Comparison of ENCODE assay signal across 16 cellular contexts in genomic region chr13:25732146-25732865, GRCh38.
DNase-seq lines count a peak whose midpoint lies in the region; ATAC-seq, FAIRE-seq and TF ChIP-seq lines count a peak whose summit lies in the region.
"Had no signal": no experiment of that assay in that cellular context is flagged by ENCODE, and none has a peak within 500 bp of the region (broad histone marks: within the 10 kb centered on the region; RNA-seq: fewer than 3 reads in every experiment).

No MANE protein-coding gene starts in this region.

- no peak overlapping the region for H3K27ac ChIP-seq in mesendoderm (ENCODE audit: low read depth, low read length)
- H3K27ac ChIP-seq: colonic mucosa, thoracic aorta had no signal

- no peak overlapping the region for H2AK5ac ChIP-seq in mesendoderm (ENCODE audit: low read length)

- peak; percentile 29 for DNase-seq in AG08395 (ENCODE audit: low spot score)
- DNase-seq in LHCN-M2 (ENCODE audit: low read depth): peak; percentile 93
- peak; percentile 32 for DNase-seq in bronchial epithelial cell (ENCODE audit: low read depth)
- DNase-seq in mesendoderm: no peak
- DNase-seq in T-helper 9 cell: no peak
- no peak for DNase-seq in NCI-H1092 (lab: John Stamatoyannopoulos, UW)
- DNase-seq: activated naive CD8-positive, alpha-beta T cell treated with anti-CD3 and anti-CD28 coated beads for 36 hours; activated T-cell treated with anti-CD3 and anti-CD28 coated beads, Interleukin-2, amount 50 U/mL, for 4 hours; colonic mucosa; left cardiac atrium; NCI-H1048; SIG-M5; stimulated activated CD4-positive, alpha-beta T cell treated with anti-CD3 and anti-CD28 coated beads, Interleukin-2, amount 100 ng/mL, for 24 hours had no signal

- no peak overlapping the region for H2BK15ac ChIP-seq in mesendoderm (replicated peaks; ENCODE audit: low read depth)

- TF ChIP-seq CTCF in bronchial epithelial cell (IDR thresholded peaks at IDR 0.05; ENCODE audit: insufficient read depth, low read length, severe bottlenecking): no peak

- H3K4ac ChIP-seq in mesendoderm (ENCODE audit: low read depth, low read length): no peak overlapping the region

- H3K27me3 ChIP-seq in bronchial epithelial cell (ENCODE audit: control insufficient read depth, insufficient read depth, low read length) (no peaks in the 10 kb centered on the region), mesendoderm (ENCODE audit: insufficient read depth, low read length, poor library complexity) (no peaks in the 10 kb centered on the region)
- H3K27me3 ChIP-seq: colonic mucosa had no signal

- WGBS in mesendoderm (ENCODE audit: extremely low coverage, insufficient coverage, low lambda C conversion rate): no CpG with 5 or more reads among the region's 7 CpGs

- H3K56ac ChIP-seq in mesendoderm (ENCODE audit: low read length): no peak overlapping the region

- peaks cover 5% of the 10 kb centered on the region for H3K4me1 ChIP-seq in mesendoderm (ENCODE audit: control insufficient read depth, low read depth, low read length)
- H3K4me1 ChIP-seq: colonic mucosa had no signal

- H3K4me3 ChIP-seq in bronchial epithelial cell (ENCODE audit: low read depth, low read length): no peak overlapping the region
- H3K4me3 ChIP-seq in mesendoderm (ENCODE audit: low read length): no peak overlapping the region
- H3K4me3 ChIP-seq: colonic mucosa, thoracic aorta had no signal

- no peak overlapping the region for H3K4me2 ChIP-seq in mesendoderm (ENCODE audit: low read length)

- ATAC-seq in HG03159 (IDR thresholded peaks at IDR 0.05; ENCODE audit: unreplicated experiment) (no peak), HG02642 (IDR thresholded peaks at IDR 0.05; ENCODE audit: poor library complexity, unreplicated experiment) (no peak)
- ATAC-seq: activated T-cell treated with anti-CD3 and anti-CD28 coated beads, Interleukin-2, amount 50 U/mL, for 4 hours had no signal

- no peaks in the 10 kb centered on the region for H3K79me2 ChIP-seq in mesendoderm (ENCODE audit: control insufficient read depth, insufficient read depth, low read length)

- no peak for FAIRE-seq in bronchial epithelial cell (lab: Jason Lieb, UNC)

- H4K5ac ChIP-seq in mesendoderm (ENCODE audit: low read length): no peak overlapping the region

- no peaks in the 10 kb centered on the region for H3K36me3 ChIP-seq in bronchial epithelial cell (ENCODE audit: control insufficient read depth, insufficient read depth, low read length)
- H3K36me3 ChIP-seq in mesendoderm (ENCODE audit: control insufficient read depth, insufficient read depth, low read length): no peaks in the 10 kb centered on the region
- H3K36me3 ChIP-seq: colonic mucosa, thoracic aorta had no signal

- peak overlapping the region; percentile 89 for H2BK120ac ChIP-seq in mesendoderm (ENCODE audit: low read depth, low read length)

- no peak overlapping the region for H4K8ac ChIP-seq in mesendoderm (ENCODE audit: low read depth, low read length)

- H2BK5ac ChIP-seq in mesendoderm (ENCODE audit: low read length): no peak overlapping the region

- H3K79me1 ChIP-seq in mesendoderm (ENCODE audit: low read length): no peaks in the 10 kb centered on the region

- H3K9ac ChIP-seq in mesendoderm (ENCODE audit: low read length): no peak overlapping the region

- no peak overlapping the region for H3K23ac ChIP-seq in mesendoderm (ENCODE audit: low read length)

- H3K18ac ChIP-seq in mesendoderm (ENCODE audit: low read length): no peak overlapping the region

Comparison
In these comparisons a context has a peak if more than half of its experiments do, and no peak if none do; other contexts are left out.
1. DNase-seq: peak in AG08395 (single experiment), LHCN-M2 (single experiment) and bronchial epithelial cell (single experiment); none in mesendoderm (single experiment), T-helper 9 cell (single experiment) and NCI-H1092 (single experiment).